ENCODE assay signal across 1 cellular context in the genomic region with DNA sequence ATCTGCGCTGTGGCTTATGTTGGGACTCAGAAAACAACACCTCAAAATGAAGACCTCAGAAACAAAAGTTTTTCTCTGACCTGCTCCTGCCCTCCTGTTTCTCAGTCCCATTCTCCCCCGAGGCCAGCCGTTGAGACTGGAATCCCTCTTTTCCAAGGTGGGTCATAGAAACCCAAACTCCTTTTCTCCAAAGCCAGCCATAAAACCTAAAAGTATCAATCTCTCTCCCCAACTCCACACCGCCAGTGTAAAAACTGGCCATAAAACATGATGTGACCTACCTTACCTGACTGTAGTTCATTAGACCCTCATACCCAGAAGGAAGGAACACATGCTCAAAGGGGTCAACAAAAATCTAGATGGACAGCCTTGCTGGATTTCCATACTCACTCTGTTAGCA.
TF ChIP-seq lines count a peak whose summit lies in the region.

No MANE protein-coding gene starts in this region.

TF ChIP-seq in SK-N-SH, 30 proteins besides CTCF, POLR2A, EP300 and RAD21 (continued from another document):
- TF ChIP-seq TAF1 (IDR thresholded peaks at IDR 0.05; ENCODE audit: borderline replicate concordance, low read depth, low read length), result no peak
- no peak for TF ChIP-seq RFX5 (IDR thresholded peaks at IDR 0.05; ENCODE audit: low read length)
- TF ChIP-seq FOXM1 (IDR thresholded peaks at IDR 0.05; ENCODE audit: low read depth), result no peak
- TF ChIP-seq, protein P1, sequence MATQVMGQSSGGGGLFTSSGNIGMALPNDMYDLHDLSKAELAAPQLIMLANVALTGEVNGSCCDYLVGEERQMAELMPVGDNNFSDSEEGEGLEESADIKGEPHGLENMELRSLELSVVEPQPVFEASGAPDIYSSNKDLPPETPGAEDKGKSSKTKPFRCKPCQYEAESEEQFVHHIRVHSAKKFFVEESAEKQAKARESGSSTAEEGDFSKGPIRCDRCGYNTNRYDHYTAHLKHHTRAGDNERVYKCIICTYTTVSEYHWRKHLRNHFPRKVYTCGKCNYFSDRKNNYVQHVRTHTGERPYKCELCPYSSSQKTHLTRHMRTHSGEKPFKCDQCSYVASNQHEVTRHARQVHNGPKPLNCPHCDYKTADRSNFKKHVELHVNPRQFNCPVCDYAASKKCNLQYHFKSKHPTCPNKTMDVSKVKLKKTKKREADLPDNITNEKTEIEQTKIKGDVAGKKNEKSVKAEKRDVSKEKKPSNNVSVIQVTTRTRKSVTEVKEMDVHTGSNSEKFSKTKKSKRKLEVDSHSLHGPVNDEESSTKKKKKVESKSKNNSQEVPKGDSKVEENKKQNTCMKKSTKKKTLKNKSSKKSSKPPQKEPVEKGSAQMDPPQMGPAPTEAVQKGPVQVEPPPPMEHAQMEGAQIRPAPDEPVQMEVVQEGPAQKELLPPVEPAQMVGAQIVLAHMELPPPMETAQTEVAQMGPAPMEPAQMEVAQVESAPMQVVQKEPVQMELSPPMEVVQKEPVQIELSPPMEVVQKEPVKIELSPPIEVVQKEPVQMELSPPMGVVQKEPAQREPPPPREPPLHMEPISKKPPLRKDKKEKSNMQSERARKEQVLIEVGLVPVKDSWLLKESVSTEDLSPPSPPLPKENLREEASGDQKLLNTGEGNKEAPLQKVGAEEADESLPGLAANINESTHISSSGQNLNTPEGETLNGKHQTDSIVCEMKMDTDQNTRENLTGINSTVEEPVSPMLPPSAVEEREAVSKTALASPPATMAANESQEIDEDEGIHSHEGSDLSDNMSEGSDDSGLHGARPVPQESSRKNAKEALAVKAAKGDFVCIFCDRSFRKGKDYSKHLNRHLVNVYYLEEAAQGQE (IDR thresholded peaks at IDR 0.05; ENCODE audit: low read depth, low read length), result no peak
- TF ChIP-seq CHD2 (IDR thresholded peaks at IDR 0.05; ENCODE audit: low read length, partially characterized antibody), result no peak
TF ChIP-seq in SK-N-SH: peak in this region for 0.
